22 cellular contexts compared by ENCODE assay signal in the genomic region with DNA sequence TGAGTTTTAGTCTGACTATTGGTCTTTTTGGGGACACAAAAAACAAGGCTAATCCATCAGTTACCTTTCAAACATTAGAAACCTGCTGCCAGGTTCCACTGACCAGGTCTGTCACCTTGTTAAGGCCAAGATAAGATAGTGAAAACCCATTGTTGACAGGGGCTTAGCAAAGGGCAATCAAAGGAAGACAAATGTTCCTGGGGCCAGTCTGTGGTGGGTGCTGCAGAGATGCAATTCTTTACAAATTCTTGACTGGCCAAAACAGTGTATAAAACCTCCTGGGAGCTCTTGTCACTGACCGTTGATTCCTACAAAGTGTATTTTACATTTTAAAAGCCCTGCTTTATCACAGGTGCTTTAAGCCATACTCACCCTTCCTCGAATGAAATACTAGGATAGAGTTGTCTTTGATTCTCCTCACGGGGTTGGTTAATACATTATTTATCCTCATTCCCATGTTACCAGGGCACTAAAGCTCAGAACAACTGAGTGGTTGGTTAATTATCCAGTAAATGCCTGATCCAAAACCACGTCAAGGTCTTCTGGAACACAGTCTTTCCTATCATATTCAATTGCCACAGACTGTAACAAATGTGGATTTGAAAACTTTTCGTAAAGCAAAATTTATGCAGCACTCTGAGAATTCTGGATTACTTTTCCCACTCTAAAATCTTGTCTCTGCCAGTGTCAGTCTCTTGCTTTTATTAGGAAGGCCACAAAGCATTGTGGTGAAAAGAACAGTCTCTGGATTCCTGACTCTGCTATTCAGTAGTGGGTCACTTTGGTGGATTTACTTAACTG.
"Had no signal": no experiment of that assay in that cellular context is flagged by ENCODE, and none has a peak within 500 bp of the region (broad histone marks: within the 10 kb centered on the region; RNA-seq: fewer than 3 reads in every experiment).

No MANE protein-coding gene starts in this region.

- FAIRE-seq: endothelial cell of umbilical vein had no signal

- H3K27ac ChIP-seq: coronary artery, foreskin keratinocyte, thyroid gland had no signal

- H3K4me1 Mint-ChIP-seq: stimulated activated memory B cell treated with anti-CD40 and anti-IgM and Interleukin-4, amounts not matched to agents 10 μg/mL and 1 μg/mL and 100 μg/mL, for 72 hours had no signal

- H3K27me3 ChIP-seq: foreskin keratinocyte, thyroid gland had no signal

- H3K4me1 ChIP-seq: thyroid gland had no signal

- DNase-seq: activated CD4-positive, alpha-beta T cell treated with anti-CD3 and anti-CD28 coated beads for 48 hours; activated CD8-positive, alpha-beta memory T cell treated with anti-CD3 and anti-CD28 coated beads, Interleukin-2, amount 50 U/mL, for 4 hours; activated CD8-positive, alpha-beta T cell treated with anti-CD3 and anti-CD28 coated beads, Interleukin-2, amount 10 ng/mL, durations not matched to agents 7 days and 5 days; activated gamma-delta T cell; activated T-cell treated with anti-CD3 and anti-CD28 coated beads, Interleukin-2, amount 50 U/mL, for 48 hours; amygdala; central memory CD4-positive, alpha-beta T cell; effector CD4-positive, alpha-beta T cell; foreskin keratinocyte; head of caudate nucleus; islet precursor cell; left ventricle myocardium superior; mesenchymal stem cell; stimulated activated CD4-positive, alpha-beta T cell treated with anti-CD3 and anti-CD28 coated beads, Interleukin-2, amount 100 ng/mL, for 48 hours; thyroid gland had no signal

- H3K9me3 ChIP-seq: thyroid gland had no signal

- H3K9me3 Mint-ChIP-seq: neural crest cell; stimulated activated memory B cell treated with anti-CD40 and anti-IgM and Interleukin-4, amounts not matched to agents 10 μg/mL and 1 μg/mL and 100 μg/mL, for 72 hours; T-helper 1 cell treated with Interleukin-12 subunit alpha and Interleukin-12 subunit beta and Interleukin-4 antibody, amounts not matched to agents 30 μg/mL and 1 μg/mL, for 36 hours had no signal

- H3K27me3 Mint-ChIP-seq: activated naive CD8-positive, alpha-beta T cell; brain; stimulated activated memory B cell treated with anti-CD40 and anti-IgM and Interleukin-4, amounts not matched to agents 10 μg/mL and 1 μg/mL and 100 μg/mL, for 72 hours had no signal

- H3K4me3 ChIP-seq: coronary artery, thyroid gland had no signal

- H3K27ac Mint-ChIP-seq: activated CD8-positive, alpha-beta T cell treated with anti-CD3 and anti-CD28 coated beads, Interleukin-2, amount 10 ng/mL, durations not matched to agents 7 days and 5 days; activated naive CD8-positive, alpha-beta T cell; stimulated activated memory B cell treated with anti-CD40 and anti-IgM and Interleukin-4, amounts not matched to agents 10 μg/mL and 1 μg/mL and 100 μg/mL, for 72 hours; T-helper 1 cell treated with Interleukin-12 subunit alpha and Interleukin-12 subunit beta and Interleukin-4 antibody, amounts not matched to agents 30 μg/mL and 1 μg/mL, for 36 hours had no signal

- H3K4me3 Mint-ChIP-seq: activated CD8-positive, alpha-beta T cell treated with anti-CD3 and anti-CD28 coated beads, Interleukin-2, amount 10 ng/mL, durations not matched to agents 7 days and 5 days; activated naive CD8-positive, alpha-beta T cell; neural crest cell; stimulated activated memory B cell treated with anti-CD40 and anti-IgM and Interleukin-4, amounts not matched to agents 10 μg/mL and 1 μg/mL and 100 μg/mL, for 72 hours; T-helper 1 cell treated with Interleukin-12 subunit alpha and Interleukin-12 subunit beta and Interleukin-4 antibody, amounts not matched to agents 30 μg/mL and 1 μg/mL, for 36 hours had no signal

- H3K36me3 ChIP-seq: thyroid gland had no signal

- ATAC-seq: activated CD8-positive, alpha-beta T cell treated with anti-CD3 and anti-CD28 coated beads, Interleukin-2, amount 10 ng/mL, durations not matched to agents 7 days and 5 days; foreskin keratinocyte; left ventricle myocardium superior; stimulated activated memory B cell treated with anti-CD40 and anti-IgM and Interleukin-4, amounts not matched to agents 10 μg/mL and 1 μg/mL and 100 μg/mL, for 72 hours had no signal
